ENCODE assay signal across 10 cellular contexts in the genomic region with DNA sequence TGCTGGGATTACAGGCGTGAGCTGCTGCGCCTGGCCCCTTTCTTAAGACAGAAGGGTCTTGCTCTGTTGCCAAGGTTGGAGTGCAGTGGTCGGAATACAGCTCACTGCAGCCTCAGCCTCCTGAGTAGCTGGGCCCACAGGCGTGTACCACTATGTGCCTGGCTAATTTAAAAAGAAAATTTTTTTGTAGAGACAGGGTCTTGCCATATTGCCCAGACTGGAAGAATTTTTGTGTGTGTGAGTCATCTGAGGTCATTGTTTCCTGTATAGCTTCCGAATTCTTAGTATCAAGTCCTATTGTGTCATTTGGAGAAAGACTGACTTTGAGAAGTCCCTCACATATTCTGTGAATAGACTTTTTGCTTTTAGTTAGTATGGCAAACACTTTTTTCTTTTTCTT. TPM values are rescaled to one million over a fixed set of nuclear protein-coding genes. Genes with fewer than 3 reads are reported as not detected.
DNase-seq lines count a peak whose midpoint lies in the region; TF ChIP-seq lines count a peak whose summit lies in the region.
"Had no signal": no experiment of that assay in that cellular context is flagged by ENCODE, and none has a peak within 500 bp of the region (broad histone marks: within the 10 kb centered on the region; RNA-seq: fewer than 3 reads in every experiment).

No MANE protein-coding gene starts in this region.

- H3K36me3 ChIP-seq in adipocyte (ENCODE audit: control insufficient read depth, insufficient read depth, low read length, severe bottlenecking), result no peaks in the 10 kb centered on the region
- H3K36me3 ChIP-seq: thoracic aorta had no signal

- peak; percentile 84 for DNase-seq in ELR (ENCODE audit: low read depth)
- DNase-seq in NOMO-1 treated with dmso at 0.1 percent for 144 hours (lab: John Stamatoyannopoulos, UW; ENCODE audit: unreplicated experiment), result peak; percentile 26
- DNase-seq in adipocyte (ENCODE audit: low read depth), result peak; percentile 63
- DNase-seq in neural crest cell (ENCODE audit: low read depth, low spot score), result no peak
- no peak for DNase-seq in ureter (ENCODE audit: low spot score)
- DNase-seq in ACHN, result no peak
- no peak for DNase-seq in NCI-H2196 treated with DMSO at 0.1 percent for 48 hours (lab: John Stamatoyannopoulos, UW; ENCODE audit: unreplicated experiment)
- no peak for DNase-seq in D341Med (ENCODE audit: low spot score)
- DNase-seq: NCI-H345 had no signal

- no peaks in the 10 kb centered on the region for H3K9me3 ChIP-seq in adipocyte (ENCODE audit: control insufficient read depth, low read length)
- H3K9me3 ChIP-seq: thoracic aorta had no signal

- peaks cover 52% of the 10 kb centered on the region for H3K4me1 ChIP-seq in adipocyte (ENCODE audit: control insufficient read depth, insufficient read depth, low read length)

- peak overlapping the region; percentile 42 for H3K4me3 Mint-ChIP-seq in neural crest cell

- no peak overlapping the region for H3K27ac Mint-ChIP-seq in neural crest cell (ENCODE audit: unreplicated experiment)

- no peaks in the 10 kb centered on the region for H3K9me3 Mint-ChIP-seq in neural crest cell

- no peaks in the 10 kb centered on the region for H3K27me3 ChIP-seq in adipocyte (replicated peaks; ENCODE audit: control insufficient read depth, insufficient read depth, low read length)

- TF ChIP-seq CTCF in neural crest cell (conservative IDR thresholded peaks at IDR 0.05), result no peak

- in situ Hi-C loops in ACHN (cut with HindIII; ENCODE audit: low pct_ligation_motif_present, low pct_unique_long_range_greater_than_20kb, low sequenced_read_pairs), result no loop called here

- H3K36me3 Mint-ChIP-seq in neural crest cell (ENCODE audit: low read depth), result no peaks in the 10 kb centered on the region

- no peaks in the 10 kb centered on the region for H3K27me3 Mint-ChIP-seq in neural crest cell (ENCODE audit: low read depth)

- no peak overlapping the region for H3K9ac ChIP-seq in adipocyte (ENCODE audit: low read length)

- H3K4me1 Mint-ChIP-seq in neural crest cell, result peaks cover 53% of the 10 kb centered on the region

- H3K4me3 ChIP-seq in adipocyte (ENCODE audit: low read length), result no peak overlapping the region
- H3K4me3 ChIP-seq: thoracic aorta had no signal

RNA-seq across cellular contexts. Expression of gene SZRD1, which starts 4.7 kb away (rescaled TPM):
- total RNA-seq in neural crest cell (153 and 165 TPM in 2 replicates), ureter (131 TPM)

RNA-seq across cellular contexts. Expression of gene FBXO42, which starts 19.4 kb away (rescaled TPM):
- total RNA-seq in neural crest cell, result 24.3 and 24.6 TPM in 2 replicates
- 33.1 TPM for total RNA-seq in ureter

Comparison
In these comparisons a context has a peak if more than half of its experiments do, and no peak if none do; other contexts are left out.
1. DNase-seq: peak in ELR (single experiment), NOMO-1 treated with dmso at 0.1 percent for 144 hours (single experiment) and adipocyte (single experiment); none in neural crest cell (single experiment), ureter (single experiment), ACHN (single experiment), NCI-H2196 treated with DMSO at 0.1 percent for 48 hours (single experiment) and D341Med (single experiment).